ENCODE assay signal across 32 cellular contexts in the genomic region with DNA sequence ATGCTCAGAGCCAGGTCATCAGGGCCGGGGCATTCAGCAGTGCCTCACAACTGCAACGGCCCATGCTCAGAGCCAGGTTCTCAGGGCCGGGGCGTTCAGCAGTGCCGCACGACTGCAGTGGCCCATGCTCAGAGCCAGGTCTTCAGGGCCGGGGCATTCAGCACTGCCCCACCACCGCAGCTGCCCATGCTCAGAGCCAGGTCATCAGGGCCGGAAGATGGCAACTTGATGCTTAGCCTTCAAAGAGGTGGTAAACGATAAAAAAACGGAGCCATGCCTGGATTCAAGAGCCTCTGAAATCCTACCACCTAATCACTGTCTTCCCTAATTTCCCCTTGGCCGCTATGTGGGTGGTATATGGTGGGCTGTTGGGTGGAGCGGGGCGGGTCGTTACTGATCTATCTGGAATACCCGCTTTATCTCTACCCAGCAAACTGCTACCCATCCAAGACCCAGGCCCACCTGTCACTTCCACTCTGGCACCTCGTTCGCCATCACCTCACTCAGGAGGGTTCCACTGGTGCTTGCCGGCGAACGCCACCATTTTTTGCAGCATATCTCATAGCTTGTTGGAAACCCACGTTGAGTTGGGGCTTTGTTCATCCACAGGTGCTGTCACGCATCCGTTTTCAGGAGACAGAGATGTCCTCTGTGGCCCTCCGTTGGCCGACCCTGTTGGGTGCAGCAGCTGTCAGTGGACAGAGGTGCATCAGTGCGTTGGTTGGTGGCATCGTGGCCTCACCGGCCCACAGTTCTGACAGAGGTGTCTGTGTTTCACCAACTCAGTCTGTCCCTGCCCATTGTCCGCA.
DNase-seq lines count a peak whose midpoint lies in the region; ATAC-seq, FAIRE-seq and TF ChIP-seq lines count a peak whose summit lies in the region.
"Had no signal": no experiment of that assay in that cellular context is flagged by ENCODE, and none has a peak within 500 bp of the region (broad histone marks: within the 10 kb centered on the region; RNA-seq: fewer than 3 reads in every experiment).

No MANE protein-coding gene starts in this region.

- FAIRE-seq in HTR-8/SVneo (lab: Jason Lieb, UNC) = no peak
- FAIRE-seq: A204.1, GM12892, TTC549 had no signal

- H2BK15ac ChIP-seq in H9 (ENCODE audit: low read depth, low read length) = no peak overlapping the region

- no peak for TF ChIP-seq POLR2A in spleen (IDR thresholded peaks at IDR 0.05)

- H3K14ac ChIP-seq in H9 (ENCODE audit: insufficient read depth, low read length) = no peak overlapping the region; the same call in 1 of the 2 replicates

- H3K4me1 Mint-ChIP-seq in activated CD8-positive, alpha-beta T cell treated with anti-CD3 and anti-CD28 coated beads, Interleukin-2, amount 10 ng/mL, durations not matched to agents 7 days and 5 days (ENCODE audit: low read depth) = no peaks in the 10 kb centered on the region
- H3K4me1 Mint-ChIP-seq in activated CD8-positive, alpha-beta T cell treated with anti-CD3 and anti-CD28 coated beads for 36 hours (ENCODE audit: low read depth) = no peaks in the 10 kb centered on the region
- peaks cover 0 to 5% of the 10 kb centered on the region in 2 experiments; a peak in 2 of 4 replicates for H3K4me1 Mint-ChIP-seq in H9
- H3K4me1 Mint-ChIP-seq in activated CD4-positive, alpha-beta T cell treated with anti-CD3 and anti-CD28 coated beads for 36 hours = no peaks in the 10 kb centered on the region
- H3K4me1 Mint-ChIP-seq: activated T-helper 17 cell treated with anti-CD3 and anti-CD28 coated beads, Interleukin-2, amount 50 U/mL, for 72 hours; GM23338; nephron had no signal

- H2BK5ac ChIP-seq in H9 (ENCODE audit: insufficient read length, low read length) = no peak overlapping the region

- no peak overlapping the region for H3K4me3 Mint-ChIP-seq in activated CD8-positive, alpha-beta T cell treated with anti-CD3 and anti-CD28 coated beads, Interleukin-2, amount 10 ng/mL, durations not matched to agents 7 days and 5 days
- no peak overlapping the region for H3K4me3 Mint-ChIP-seq in activated CD8-positive, alpha-beta T cell treated with anti-CD3 and anti-CD28 coated beads for 36 hours
- H3K4me3 Mint-ChIP-seq in H9 = no peak overlapping the region
- H3K4me3 Mint-ChIP-seq in activated CD4-positive, alpha-beta T cell treated with anti-CD3 and anti-CD28 coated beads for 36 hours = no peak overlapping the region
- H3K4me3 Mint-ChIP-seq: activated naive CD8-positive, alpha-beta T cell; activated T-helper 17 cell treated with anti-CD3 and anti-CD28 coated beads, Interleukin-2, amount 50 U/mL, for 72 hours; CD4-positive, alpha-beta memory T cell; dendritic cell treated with granulocyte-macrophage colony-stimulating factor and Interleukin-4, amounts not matched to agents 40 ng/mL and 50 ng/mL, for 4 days; GM23338; IgD-negative memory B cell; nephron; stimulated activated effector memory CD8-positive, alpha-beta T cell treated with anti-CD3 and anti-CD28 coated beads, Interleukin-12 subunit alpha, Interleukin-12 subunit beta, amount 100 ng/mL, for 72 hours had no signal

- H3K27me3 Mint-ChIP-seq in activated CD8-positive, alpha-beta T cell treated with anti-CD3 and anti-CD28 coated beads, Interleukin-2, amount 10 ng/mL, durations not matched to agents 7 days and 5 days (ENCODE audit: low read depth) = no peaks in the 10 kb centered on the region
- H3K27me3 Mint-ChIP-seq in activated CD8-positive, alpha-beta T cell treated with anti-CD3 and anti-CD28 coated beads for 36 hours = no peaks in the 10 kb centered on the region
- no peaks in the 10 kb centered on the region for H3K27me3 Mint-ChIP-seq in H9 (ENCODE audit: low read depth)
- no peaks in the 10 kb centered on the region for H3K27me3 Mint-ChIP-seq in activated CD4-positive, alpha-beta T cell treated with anti-CD3 and anti-CD28 coated beads for 36 hours
- H3K27me3 Mint-ChIP-seq: activated naive CD8-positive, alpha-beta T cell; activated T-helper 17 cell treated with anti-CD3 and anti-CD28 coated beads, Interleukin-2, amount 50 U/mL, for 72 hours; CD4-positive, alpha-beta memory T cell; dendritic cell treated with granulocyte-macrophage colony-stimulating factor and Interleukin-4, amounts not matched to agents 40 ng/mL and 50 ng/mL, for 4 days; IgD-negative memory B cell had no signal

- H3K4me3 ChIP-seq in spleen = no peak overlapping the region
- H3K4me3 ChIP-seq: ascending aorta, cardiac muscle cell, GM23338 had no signal

- peaks cover 18% of the 10 kb centered on the region for H3K9me3 Mint-ChIP-seq in activated CD8-positive, alpha-beta T cell treated with anti-CD3 and anti-CD28 coated beads, Interleukin-2, amount 10 ng/mL, durations not matched to agents 7 days and 5 days (ENCODE audit: insufficient read depth)
- H3K9me3 Mint-ChIP-seq in activated CD8-positive, alpha-beta T cell treated with anti-CD3 and anti-CD28 coated beads for 36 hours = peaks cover 34% of the 10 kb centered on the region
- H3K9me3 Mint-ChIP-seq in H9 = peaks cover 13 to 15% of the 10 kb centered on the region in 2 experiments
- H3K9me3 Mint-ChIP-seq in activated CD4-positive, alpha-beta T cell treated with anti-CD3 and anti-CD28 coated beads for 36 hours (ENCODE audit: low read depth) = peaks cover 23% of the 10 kb centered on the region

- H3K4me2 ChIP-seq in H9 (ENCODE audit: insufficient read depth, insufficient read length, low read length) = no peak overlapping the region
- H3K4me2 ChIP-seq: GM23338 had no signal

- H3K23ac ChIP-seq in H9 (ENCODE audit: insufficient read length, low read depth, low read length) = no peak overlapping the region

- no peak overlapping the region for H3K56ac ChIP-seq in H9 (ENCODE audit: insufficient read length, low read depth, low read length)

- H3K9me3 ChIP-seq in H9 (ENCODE audit: control insufficient read depth, low read depth, low read length) = no peaks in the 10 kb centered on the region
- H3K9me3 ChIP-seq in spleen = peaks cover 3 to 63% (median 38%) of the 10 kb centered on the region in 8 donors

- POLR2A ChIA-PET in activated CD8-positive, alpha-beta T cell treated with anti-CD3 and anti-CD28 coated beads, Interleukin-2, amount 10 ng/mL, durations not matched to agents 7 days and 5 days (lab: Charles Lee) = no interaction called here
- POLR2A ChIA-PET in activated CD8-positive, alpha-beta T cell treated with anti-CD3 and anti-CD28 coated beads for 36 hours (lab: Charles Lee) = no interaction called here
- POLR2A ChIA-PET in activated CD4-positive, alpha-beta T cell treated with anti-CD3 and anti-CD28 coated beads for 36 hours (lab: Charles Lee) = no interaction called here

- H4K91ac ChIP-seq in H9 (ENCODE audit: insufficient read length, low read depth, low read length) = no peak overlapping the region

- H3K36me3 ChIP-seq in spleen = peaks cover 0 to 24% (median 0%) of the 10 kb centered on the region in 6 donors
- H3K36me3 ChIP-seq: ascending aorta, cardiac muscle cell had no signal

- no peak overlapping the region for H2BK20ac ChIP-seq in H9 (ENCODE audit: low read depth, low read length, poor library complexity, severe bottlenecking)

- no peak overlapping the region for H4K8ac ChIP-seq in H9 (replicated peaks; ENCODE audit: insufficient read length, low read depth, low read length)

- no peak overlapping the region for H2AK5ac ChIP-seq in H9 (ENCODE audit: insufficient read length, low read length)

- H2AFZ ChIP-seq in H9 (ENCODE audit: low read length) = no peak overlapping the region
- H2AFZ ChIP-seq: GM23338, parathyroid adenoma had no signal

- H3K27me3 ChIP-seq in H9 (ENCODE audit: insufficient read depth, low read length) (no peaks in the 10 kb centered on the region), spleen (replicated peaks in 1 of 7) (no peaks in the 10 kb centered on the region)
- H3K27me3 ChIP-seq: ascending aorta, cardiac muscle cell had no signal

- peak; percentile 17 for DNase-seq in activated CD8-positive, alpha-beta T cell treated with anti-CD3 and anti-CD28 coated beads, Interleukin-2, amount 10 ng/mL, durations not matched to agents 7 days and 5 days
- no peak for DNase-seq in activated CD8-positive, alpha-beta T cell treated with anti-CD3 and anti-CD28 coated beads for 36 hours
- DNase-seq in H9 (peak; percentile 19), left lobe of liver (ENCODE audit: low spot score) (peak; percentile 40), spleen (peak; percentile 49), Ammon's horn (ENCODE audit: low spot score) (no peak), HTR-8/SVneo (ENCODE audit: insufficient read length, low spot score) (no peak)
- DNase-seq in activated CD4-positive, alpha-beta T cell treated with anti-CD3 and anti-CD28 coated beads for 36 hours = no peak
- DNase-seq: activated CD4-positive, CD25-positive, alpha-beta regulatory T cell treated with anti-CD3 and anti-CD28 coated beads, Interleukin-2, amount 50 U/mL, for 72 hours; AML-193; CD4-positive, alpha-beta memory T cell; DMS 273 treated with DMSO at 0.1 percent for 48 hours; NCI-H446 treated with DMSO at 0.1 percent for 48 hours; NCI-H82; right cardiac atrium; RPMI8226; stimulated activated CD4-positive, alpha-beta T cell treated with anti-CD3 and anti-CD28 coated beads, Interleukin-12 subunit alpha, Interleukin-12 subunit beta, amount 100 ng/mL, for 4 hours; stimulated activated CD4-positive, alpha-beta T cell treated with anti-CD3 and anti-CD28 coated beads, Interleukin-4, amount 100 ng/mL, for 24 hours; substantia nigra had no signal

- no peak overlapping the region for H3K18ac ChIP-seq in H9 (ENCODE audit: insufficient read length, low read depth, low read length)

- H3K79me1 ChIP-seq in H9 (ENCODE audit: insufficient read depth, low read depth, low read length, poor library complexity, severe bottlenecking) = no peaks in the 10 kb centered on the region

- no peak overlapping the region for H2BK12ac ChIP-seq in H9 (ENCODE audit: insufficient read length, low read depth, low read length)

- no peaks in the 10 kb centered on the region for H3K79me2 ChIP-seq in H9 (ENCODE audit: insufficient read depth, low read length)
- H3K79me2 ChIP-seq: parathyroid adenoma had no signal

- TF ChIP-seq CTCF in activated CD8-positive, alpha-beta T cell treated with anti-CD3 and anti-CD28 coated beads for 36 hours (IDR thresholded peaks at IDR 0.05) = no peak
- TF ChIP-seq CTCF in H9 (conservative IDR thresholded peaks at IDR 0.05) (no peak), spleen (IDR thresholded peaks at IDR 0.05 in 8 of 11, conservative IDR thresholded peaks at IDR 0.05 in 3 of 11) (no peak)

- H4K5ac ChIP-seq in H9 (ENCODE audit: insufficient read length, low read depth, low read length) = no peak overlapping the region

- no peak overlapping the region for H3K4ac ChIP-seq in H9 (ENCODE audit: low read depth, low read length)

- intact Hi-C loops in activated CD8-positive, alpha-beta T cell treated with anti-CD3 and anti-CD28 coated beads for 36 hours (cut with micrococcal nuclease) = no loop called here
- intact Hi-C loops in spleen (cut with DNase I; ENCODE audit: low total_unique reads) = no loop called here
- intact Hi-C loops in activated CD4-positive, alpha-beta T cell treated with anti-CD3 and anti-CD28 coated beads for 36 hours (cut with DNase I, micrococcal nuclease) = no loop called here

- H2BK120ac ChIP-seq in H9 (ENCODE audit: low read depth, low read length, poor library complexity, severe bottlenecking) = no peak overlapping the region

- CTCF ChIA-PET in activated CD8-positive, alpha-beta T cell treated with anti-CD3 and anti-CD28 coated beads, Interleukin-2, amount 10 ng/mL, durations not matched to agents 7 days and 5 days (lab: Charles Lee) = no interaction called here
- CTCF ChIA-PET in activated CD8-positive, alpha-beta T cell treated with anti-CD3 and anti-CD28 coated beads for 36 hours (lab: Charles Lee) = no interaction called here
- CTCF ChIA-PET in activated CD4-positive, alpha-beta T cell treated with anti-CD3 and anti-CD28 coated beads for 36 hours (lab: Charles Lee) = interaction anchor here (0.6 kb wide), 1 partner anchor 21 kb away, joined by 3 read pairs; no protein-coding TSS in a partner anchor

- ATAC-seq in activated CD8-positive, alpha-beta T cell treated with anti-CD3 and anti-CD28 coated beads, Interleukin-2, amount 10 ng/mL, durations not matched to agents 7 days and 5 days = no peak
- ATAC-seq in activated CD8-positive, alpha-beta T cell treated with anti-CD3 and anti-CD28 coated beads for 36 hours = no peak
- ATAC-seq in left lobe of liver = no peak
- no peak for ATAC-seq in activated CD4-positive, alpha-beta T cell treated with anti-CD3 and anti-CD28 coated beads for 36 hours
- ATAC-seq: activated T-helper 17 cell treated with anti-CD3 and anti-CD28 coated beads, Interleukin-2, amount 50 U/mL, for 72 hours; GM23338; right cardiac atrium; stimulated activated effector memory CD8-positive, alpha-beta T cell treated with anti-CD3 and anti-CD28 coated beads, Interleukin-12 subunit alpha, Interleukin-12 subunit beta, amount 100 ng/mL, for 72 hours had no signal

- H4K20me1 ChIP-seq in H9 (ENCODE audit: control insufficient read depth, insufficient read depth, insufficient read length) = no peaks in the 10 kb centered on the region

- no peak overlapping the region for H3K9ac ChIP-seq in H9 (ENCODE audit: extremely low read depth, insufficient read length, low read length)
- H3K9ac ChIP-seq: parathyroid adenoma had no signal

- H3K23me2 ChIP-seq in H9 (ENCODE audit: insufficient read length, low read depth, low read length, poor library complexity, severe bottlenecking) = no peaks in the 10 kb centered on the region

- H3K36me3 Mint-ChIP-seq in activated CD8-positive, alpha-beta T cell treated with anti-CD3 and anti-CD28 coated beads, Interleukin-2, amount 10 ng/mL, durations not matched to agents 7 days and 5 days (ENCODE audit: low read depth) = peaks cover 7% of the 10 kb centered on the region
- H3K36me3 Mint-ChIP-seq in activated CD8-positive, alpha-beta T cell treated with anti-CD3 and anti-CD28 coated beads for 36 hours (ENCODE audit: low read depth) = peaks cover 44% of the 10 kb centered on the region
- peaks cover 12 to 17% (median 17%) of the 10 kb centered on the region in 3 experiments for H3K36me3 Mint-ChIP-seq in H9 (ENCODE audit: insufficient read depth in 1 of 3, low read depth in 3 of 3)
- H3K36me3 Mint-ChIP-seq in activated CD4-positive, alpha-beta T cell treated with anti-CD3 and anti-CD28 coated beads for 36 hours (ENCODE audit: low read depth) = peaks cover 48% of the 10 kb centered on the region
- H3K36me3 Mint-ChIP-seq: stimulated activated effector memory CD8-positive, alpha-beta T cell treated with anti-CD3 and anti-CD28 coated beads, Interleukin-12 subunit alpha, Interleukin-12 subunit beta, amount 100 ng/mL, for 72 hours had no signal

- H3K4me1 ChIP-seq in H9 (ENCODE audit: insufficient read depth, low read length) (no peaks in the 10 kb centered on the region), spleen (no peaks in the 10 kb centered on the region)
- H3K4me1 ChIP-seq: ascending aorta, parathyroid adenoma had no signal

- H3K27ac Mint-ChIP-seq in activated CD8-positive, alpha-beta T cell treated with anti-CD3 and anti-CD28 coated beads, Interleukin-2, amount 10 ng/mL, durations not matched to agents 7 days and 5 days = no peak overlapping the region
- no peak overlapping the region for H3K27ac Mint-ChIP-seq in activated CD8-positive, alpha-beta T cell treated with anti-CD3 and anti-CD28 coated beads for 36 hours
- no peak overlapping the region for H3K27ac Mint-ChIP-seq in H9
- H3K27ac Mint-ChIP-seq in activated CD4-positive, alpha-beta T cell treated with anti-CD3 and anti-CD28 coated beads for 36 hours = no peak overlapping the region
- H3K27ac Mint-ChIP-seq: activated naive CD8-positive, alpha-beta T cell; activated T-helper 17 cell treated with anti-CD3 and anti-CD28 coated beads, Interleukin-2, amount 50 U/mL, for 72 hours; CD4-positive, alpha-beta memory T cell; dendritic cell treated with granulocyte-macrophage colony-stimulating factor and Interleukin-4, amounts not matched to agents 40 ng/mL and 50 ng/mL, for 4 days; GM23338; IgD-negative memory B cell; nephron; stimulated activated effector memory CD8-positive, alpha-beta T cell treated with anti-CD3 and anti-CD28 coated beads, Interleukin-12 subunit alpha, Interleukin-12 subunit beta, amount 100 ng/mL, for 72 hours had no signal

- no peak overlapping the region for H3T11ph ChIP-seq in H9 (ENCODE audit: low read length)

- WGBS in H9 (ENCODE audit: extremely low coverage, insufficient read length, low lambda C conversion rate) = no CpG with 5 or more reads among the region's 30 CpGs
- 95 to 98% (median 96%) methylated on average over 24 to 30 of the region's 30 CpGs for WGBS in spleen, 5 donors

- no peak overlapping the region for H3K27ac ChIP-seq in H9 (ENCODE audit: insufficient read length, low read depth, low read length)
- H3K27ac ChIP-seq in spleen = no peak overlapping the region
- H3K27ac ChIP-seq: ascending aorta, cardiac muscle cell, parathyroid adenoma had no signal

Comparison
In these comparisons a context has a peak if more than half of its experiments do, and no peak if none do; other contexts are left out.
1. DNase-seq: peak in activated CD8-positive, alpha-beta T cell treated with anti-CD3 and anti-CD28 coated beads, Interleukin-2, amount 10 ng/mL, durations not matched to agents 7 days and 5 days (single experiment), H9 (single experiment), left lobe of liver (single experiment) and spleen (single experiment); none in activated CD8-positive, alpha-beta T cell treated with anti-CD3 and anti-CD28 coated beads for 36 hours (single experiment), Ammon's horn (single experiment), activated CD4-positive, alpha-beta T cell treated with anti-CD3 and anti-CD28 coated beads for 36 hours (single experiment) and HTR-8/SVneo (single experiment).